In the genomic region with DNA sequence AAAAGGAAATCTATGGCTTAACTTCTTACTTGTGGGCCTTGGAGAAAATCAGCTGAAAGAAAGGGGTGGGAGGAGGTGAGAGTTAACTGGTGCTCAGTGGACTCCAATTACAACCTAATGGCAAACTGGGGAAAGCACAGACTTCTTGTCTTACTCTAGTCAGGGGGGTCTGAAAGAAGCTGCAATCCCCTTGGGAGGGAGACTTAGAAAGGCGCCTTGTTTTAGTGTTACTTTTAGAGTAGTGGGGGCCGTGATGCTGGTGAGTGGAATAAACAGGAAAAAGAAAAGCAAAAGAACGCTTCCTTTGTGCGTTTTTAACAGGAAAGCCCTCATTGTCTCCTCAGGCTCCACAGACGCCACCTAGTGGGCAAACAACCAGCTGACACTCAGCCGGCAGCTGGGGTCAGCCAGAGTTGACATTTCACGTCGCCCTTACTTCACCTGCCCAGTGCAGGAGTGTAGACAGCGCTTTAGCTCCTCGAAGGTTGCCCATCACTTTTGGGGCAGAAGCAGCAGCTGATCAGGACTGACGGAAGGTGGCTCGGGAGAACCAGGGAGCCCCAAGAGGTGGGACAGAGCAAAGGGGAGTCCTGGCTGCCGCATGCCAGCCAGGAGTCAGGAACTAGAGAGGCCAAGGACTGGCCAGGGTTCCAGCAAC, we compare ENCODE assay signal across 8 cellular contexts. TPM values are rescaled to one million over a fixed set of nuclear protein-coding genes. Genes with fewer than 3 reads are reported as not detected.
DNase-seq lines count a peak whose midpoint lies in the region; ATAC-seq lines count a peak whose summit lies in the region.

No MANE protein-coding gene starts in this region.

- ATAC-seq in GM21447 (IDR thresholded peaks at IDR 0.05; ENCODE audit: unreplicated experiment): peak; percentile 95

- H3K27ac ChIP-seq in substantia nigra (ENCODE audit: low read depth, low read length, poor library complexity, severe bottlenecking): no peak overlapping the region

- DNase-seq in DMS114 treated with DMSO at 0.1 percent for 48 hours (lab: John Stamatoyannopoulos, UW; ENCODE audit: unreplicated experiment): peak; percentile 17
- DNase-seq in HuH-7.5 (ENCODE audit: low spot score): peak; percentile 72
- peak; percentile 69 for DNase-seq in RPMI7951 (ENCODE audit: low read depth)
- peak; percentile 51 for DNase-seq in activated T-helper 9 cell treated with anti-CD3 and anti-CD28 coated beads, Interleukin-2, amount 50 U/mL, for 16 hours (ENCODE audit: low read depth)
- peak; percentile 77 for DNase-seq in foreskin melanocyte
- peak in 47 of 56 donors; percentile 1 to 77 (median 41) for DNase-seq in nucleus accumbens (lab: John Stamatoyannopoulos, UW)
- DNase-seq in substantia nigra (lab: John Stamatoyannopoulos, UW): peak in 45 of 49 donors; percentile 3 to 70 (median 42)

RNA-seq across cellular contexts. Expression of gene GORASP2, which starts 55.9 kb away (rescaled TPM):
- total RNA-seq in RPMI7951 (2014; rRNA removed; shearing (Covaris generic)): 41.4 and 49.5 TPM in 2 replicates

RNA-seq across cellular contexts. Expression of gene GAD1, which starts 56.5 kb away (rescaled TPM):
- 3.9 and 6.7 TPM in 2 replicates for total RNA-seq in RPMI7951 (2014; rRNA removed; shearing (Covaris generic))

Comparison
In these comparisons a context has a peak if more than half of its experiments do, and no peak if none do; other contexts are left out.
1. DNase-seq: peak in every context shown above with its lines; median percentile 77 in foreskin melanocyte; 72 in HuH-7.5; 69 in RPMI7951; 51 in activated T-helper 9 cell treated with anti-CD3 and anti-CD28 coated beads, Interleukin-2, amount 50 U/mL, for 16 hours; 42 in substantia nigra; 41 in nucleus accumbens; 17 in DMS114 treated with DMSO at 0.1 percent for 48 hours.